ENCODE assay signal across 17 cellular contexts in genomic region chr17:80948961-80949450, GRCh38. TPM values are rescaled to one million over a fixed set of nuclear protein-coding genes. Genes with fewer than 3 reads are reported as not detected.
DNase-seq lines count a peak whose midpoint lies in the region; ATAC-seq and TF ChIP-seq lines count a peak whose summit lies in the region.
"Had no signal": no experiment of that assay in that cellular context is flagged by ENCODE, and none has a peak within 500 bp of the region (broad histone marks: within the 10 kb centered on the region; RNA-seq: fewer than 3 reads in every experiment).

No MANE protein-coding gene starts in this region.

- intact Hi-C loops in right cardiac atrium (cut with DNase I) (no loop called here), sigmoid colon (cut with DNase I) (no loop called here)

- POLR2A ChIA-PET in HEK293T (lab: Yijun Ruan, JAX), result no interaction called here

- CTCF ChIA-PET in HEK293T (lab: Yijun Ruan, JAX), result no interaction called here

- peak; percentile 12; the same call in 1 of the 3 replicates for ATAC-seq in SK-N-SH treated with all-trans-retinoic acid at 6 μM for 48 hours
- peak in 1 of 2 donors; percentile 6 for ATAC-seq in right cardiac atrium
- no peak for ATAC-seq in HG02884 (IDR thresholded peaks at IDR 0.05; ENCODE audit: unreplicated experiment)
- ATAC-seq: stimulated activated effector memory CD8-positive, alpha-beta T cell treated with anti-CD3 and anti-CD28 coated beads, Interleukin-12 subunit alpha, Interleukin-12 subunit beta, amount 100 ng/mL, for 72 hours had no signal

- H3K4me3 ChIP-seq in H7 (ENCODE audit: insufficient read depth, low read depth, low read length), result no peak overlapping the region
- no peak overlapping the region for H3K4me3 ChIP-seq in right cardiac atrium (ENCODE audit: low read length)
- H3K4me3 ChIP-seq in sigmoid colon, result peak overlapping the region in 1 of 4 donors; percentile 4
- H3K4me3 ChIP-seq: hepatocyte, Peyer's patch, transverse colon had no signal

- TF ChIP-seq EP300 in sigmoid colon (IDR thresholded peaks at IDR 0.05), result no peak

- no peak for TF ChIP-seq CTCF in sigmoid colon (IDR thresholded peaks at IDR 0.05)

- no peak for TF ChIP-seq POLR2A in sigmoid colon (IDR thresholded peaks at IDR 0.05)

- H3K4me1 ChIP-seq in right cardiac atrium (ENCODE audit: control insufficient read depth, insufficient read depth, low read length), result no peaks in the 10 kb centered on the region
- peaks cover 0 to 25% (median 15%) of the 10 kb centered on the region in 4 donors for H3K4me1 ChIP-seq in sigmoid colon
- H3K4me1 ChIP-seq: parathyroid adenoma, transverse colon had no signal

- H3K27ac ChIP-seq in right cardiac atrium (ENCODE audit: low read length) (no peak overlapping the region), sigmoid colon (peak overlapping the region; percentile 1 to 67 (median 60))
- H3K27ac ChIP-seq: C4-2B, hepatocyte, parathyroid adenoma, Peyer's patch, transverse colon had no signal

- WGBS in right cardiac atrium, result 85% methylated on average over 16 of the region's 16 CpGs
- 91% methylated on average over 16 of the region's 16 CpGs for WGBS in sigmoid colon, 2 donors

- H3K27me3 ChIP-seq in H7 (ENCODE audit: control insufficient read depth, insufficient read depth, low read length) (no peaks in the 10 kb centered on the region), right cardiac atrium (ENCODE audit: control insufficient read depth, insufficient read depth) (no peaks in the 10 kb centered on the region), sigmoid colon (no peaks in the 10 kb centered on the region)
- H3K27me3 ChIP-seq: hepatocyte, Peyer's patch, transverse colon had no signal

- DNase-seq in H7 (peak; percentile 39), right cardiac atrium (peak in 2 of 3 donors; percentile 41 to 52), sigmoid colon (peak; percentile 59), HEK293T (ENCODE audit: extremely low spot score) (no peak), NCI-H2029 treated with DMSO at 0.1 percent for 48 hours (lab: John Stamatoyannopoulos, UW) (no peak)
- DNase-seq: activated CD4-positive, CD25-positive, alpha-beta regulatory T cell treated with anti-CD3 and anti-CD28 coated beads, Interleukin-2, amount 50 U/mL, for 72 hours; activated CD8-positive, alpha-beta memory T cell treated with anti-CD3 and anti-CD28 coated beads, Interleukin-2, amount 50 U/mL, for 48 hours; effector memory CD4-positive, alpha-beta T cell; NCI-H748 treated with DMSO at 0.1 percent for 48 hours; transverse colon had no signal

- H3K9me3 ChIP-seq in right cardiac atrium (ENCODE audit: control insufficient read depth, low read length) (no peaks in the 10 kb centered on the region), sigmoid colon (no peaks in the 10 kb centered on the region)
- H3K9me3 ChIP-seq: Peyer's patch, transverse colon had no signal

- H3K36me3 ChIP-seq in H7 (replicated peaks; ENCODE audit: control insufficient read depth, insufficient read depth, low read length) (no peaks in the 10 kb centered on the region; the same call in 1 of the 2 replicates), sigmoid colon (peaks cover 4 to 53% (median 9%) of the 10 kb centered on the region in 4 donors)

TF ChIP-seq in SK-N-SH treated with all-trans-retinoic acid at 6 μM for 48 hours, 23 proteins besides CTCF, POLR2A, EP300 and RAD21:
- no peak for TF ChIP-seq RARB (CRISPR knock-in tag; IDR thresholded peaks at IDR 0.05)
- TF ChIP-seq ISL1 (CRISPR knock-in tag; IDR thresholded peaks at IDR 0.05), result no peak
- no peak for TF ChIP-seq PPARA (CRISPR knock-in tag; IDR thresholded peaks at IDR 0.05; ENCODE audit: borderline replicate concordance)
- no peak for TF ChIP-seq TOX (CRISPR knock-in tag; IDR thresholded peaks at IDR 0.05; ENCODE audit: borderline replicate concordance)
- no peak for TF ChIP-seq OSR1 (CRISPR knock-in tag; IDR thresholded peaks at IDR 0.05)
- no peak for TF ChIP-seq BACH2 (CRISPR knock-in tag; IDR thresholded peaks at IDR 0.05; ENCODE audit: borderline replicate concordance)
- no peak for TF ChIP-seq ZNF8 (CRISPR knock-in tag; IDR thresholded peaks at IDR 0.05)
- TF ChIP-seq POU6F1 (CRISPR knock-in tag; IDR thresholded peaks at IDR 0.05; ENCODE audit: borderline replicate concordance, low read depth), result no peak
- no peak for TF ChIP-seq CREB5 (CRISPR knock-in tag; IDR thresholded peaks at IDR 0.05; ENCODE audit: low read depth)
- no peak for TF ChIP-seq ZNF565 (CRISPR knock-in tag; conservative IDR thresholded peaks at IDR 0.05; ENCODE audit: low read depth)
- TF ChIP-seq ZFP3 (CRISPR knock-in tag; IDR thresholded peaks at IDR 0.05), result no peak
- no peak for TF ChIP-seq GLIS3 (CRISPR knock-in tag; IDR thresholded peaks at IDR 0.05)
- TF ChIP-seq SNAI2 (CRISPR knock-in tag; IDR thresholded peaks at IDR 0.05), result no peak
TF ChIP-seq in SK-N-SH treated with all-trans-retinoic acid at 6 μM for 48 hours: peak in this region for 0.

TF ChIP-seq in HEK293T, 16 proteins besides CTCF, POLR2A, EP300 and RAD21:
- TF ChIP-seq ARNT (IDR thresholded peaks at IDR 0.05) (no peak), HDGF (IDR thresholded peaks at IDR 0.05; ENCODE audit: borderline replicate concordance) (no peak), L3MBTL2 (conservative IDR thresholded peaks at IDR 0.05) (no peak), SUZ12 (IDR thresholded peaks at IDR 0.05) (no peak), NFRKB (IDR thresholded peaks at IDR 0.05) (no peak), FOXM1 (IDR thresholded peaks at IDR 0.05; ENCODE audit: borderline replicate concordance) (no peak), TARDBP (IDR thresholded peaks at IDR 0.05) (no peak), PKNOX1 (IDR thresholded peaks at IDR 0.05) (no peak), ELF4 (IDR thresholded peaks at IDR 0.05) (no peak), SP1 (IDR thresholded peaks at IDR 0.05) (no peak), FOXA1 (IDR thresholded peaks at IDR 0.05) (no peak), LEF1 (IDR thresholded peaks at IDR 0.05; ENCODE audit: borderline replicate concordance) (no peak)

RNA-seq across cellular contexts. Expression of gene CHMP6, which starts 42.6 kb away (rescaled TPM):
- 13.0 and 15.0 TPM in 2 replicates for total RNA-seq in H7 (2014; rRNA removed; shearing (Covaris generic))
- total RNA-seq in right cardiac atrium (10 to 100 TPM; 18.4 to 22.5 (median 19.7) TPM), sigmoid colon (10 to 100 TPM; 15.7 to 28.2 (median 22.2) TPM)
- polyA plus RNA-seq in right cardiac atrium (24.6 TPM), sigmoid colon (10 to 100 TPM; 36.3 to 40.4 (median 37.2) TPM)

Comparison
In these comparisons a context has a peak if more than half of its experiments do, and no peak if none do; other contexts are left out.
1. DNase-seq: peak in H7 (single experiment), right cardiac atrium (2 of 3) and sigmoid colon (single experiment); none in HEK293T (single experiment) and NCI-H2029 treated with DMSO at 0.1 percent for 48 hours (single experiment).